23 cellular contexts compared by ENCODE assay signal in genomic region chr2:88471083-88471942, GRCh38. TPM values are rescaled to one million over a fixed set of nuclear protein-coding genes. Genes with fewer than 3 reads are reported as not detected.
DNase-seq lines count a peak whose midpoint lies in the region; ATAC-seq, FAIRE-seq and TF ChIP-seq lines count a peak whose summit lies in the region.
"Had no signal": no experiment of that assay in that cellular context is flagged by ENCODE, and none has a peak within 500 bp of the region (broad histone marks: within the 10 kb centered on the region; RNA-seq: fewer than 3 reads in every experiment).

No MANE protein-coding gene starts in this region.

- no peak overlapping the region for H3K9ac ChIP-seq in H9 (ENCODE audit: extremely low read depth, insufficient read length, low read length)
- peak overlapping the region; percentile 50 for H3K9ac ChIP-seq in NT2/D1 (ENCODE audit: insufficient read length, low read depth)
- H3K9ac ChIP-seq: BLaER1 treated with 17β-estradiol and CSF1 and Interleukin-3, amounts not matched to agents 10 nM and 100 nM; KMS-11; SK-N-SH had no signal

- no peak overlapping the region for H4K8ac ChIP-seq in H9 (replicated peaks; ENCODE audit: insufficient read length, low read depth, low read length)

- POLR2A ChIA-PET in OCI-LY7 (lab: Charles Lee) = no interaction called here

- H3K23ac ChIP-seq in H9 (ENCODE audit: insufficient read length, low read depth, low read length) = no peak overlapping the region

- intact Hi-C loops in OCI-LY7 (cut with micrococcal nuclease; ENCODE audit: unreplicated experiment) = no loop called here

- no peaks in the 10 kb centered on the region for H3K79me2 ChIP-seq in H9 (ENCODE audit: insufficient read depth, low read length)
- no peaks in the 10 kb centered on the region for H3K79me2 ChIP-seq in OCI-LY7 (ENCODE audit: insufficient read depth, low read depth, low read length)

- H4K20me1 ChIP-seq in H9 (ENCODE audit: control insufficient read depth, insufficient read depth, insufficient read length) = no peaks in the 10 kb centered on the region
- H4K20me1 ChIP-seq in OCI-LY7 (ENCODE audit: insufficient read depth, low read length) = no peaks in the 10 kb centered on the region
- H4K20me1 ChIP-seq: BLaER1 treated with 17β-estradiol and CSF1 and Interleukin-3, amounts not matched to agents 10 nM and 100 nM had no signal

- no peak overlapping the region for H3K14ac ChIP-seq in H9 (ENCODE audit: insufficient read depth, low read length)

- BruUV-seq in OCI-LY7 (replicated peaks; lab: Mats Ljungman, UMichigan) = no TSS peak

- CTCF ChIA-PET in OCI-LY7 (lab: Charles Lee; ENCODE audit: unreplicated experiment) = no interaction called here

- H3K27ac ChIP-seq in H9 (ENCODE audit: insufficient read length, low read depth, low read length) (peak overlapping the region; percentile 27), small intestine (ENCODE audit: low read depth in 1 of 2, low read length in 1 of 2) (no peak overlapping the region), OCI-LY7 (ENCODE audit: low read depth, low read length, poor library complexity, severe bottlenecking) (no peak overlapping the region)
- H3K27ac ChIP-seq: A549; BLaER1 treated with 17β-estradiol and CSF1 and Interleukin-3, amounts not matched to agents 10 nM and 100 nM; KMS-11; Peyer's patch had no signal

- no peak overlapping the region for H3K4me3 ChIP-seq in NT2/D1 (ENCODE audit: insufficient read length, low read depth)
- H3K4me3 ChIP-seq in small intestine (ENCODE audit: low read depth in 1 of 2, low read length in 2 of 2) = no peak overlapping the region
- H3K4me3 ChIP-seq in OCI-LY7 (ENCODE audit: low read depth, low read length, poor library complexity, severe bottlenecking) = no peak overlapping the region
- H3K4me3 ChIP-seq: A549; BLaER1 treated with 17β-estradiol and CSF1 and Interleukin-3, amounts not matched to agents 10 nM and 100 nM; MG63; Peyer's patch had no signal

- FAIRE-seq in small intestine (lab: Jason Lieb, UNC) = no peak
- FAIRE-seq: A549, GM19239 had no signal

- no peak for ATAC-seq in left lobe of liver
- ATAC-seq: A549, HCT116, T-cell had no signal

- H3K9me3 Mint-ChIP-seq in H9 = no peaks in the 10 kb centered on the region

- peak overlapping the region; percentile 37 to 64 for H3K4me3 Mint-ChIP-seq in H9
- H3K4me3 Mint-ChIP-seq: T-cell had no signal

- H3K27me3 ChIP-seq in H9 (ENCODE audit: insufficient read depth, low read length) (no peaks in the 10 kb centered on the region), NT2/D1 (ENCODE audit: insufficient read depth, insufficient read length) (no peaks in the 10 kb centered on the region), small intestine (ENCODE audit: control insufficient read depth in 2 of 2, insufficient read depth in 2 of 2, low read length in 2 of 2) (peaks cover 0 to 6% of the 10 kb centered on the region in 2 donors)
- H3K27me3 ChIP-seq: BLaER1 treated with 17β-estradiol and CSF1 and Interleukin-3, amounts not matched to agents 10 nM and 100 nM; MG63; Peyer's patch had no signal

- H3K4me1 Mint-ChIP-seq in H9 = peaks cover 38 to 44% of the 10 kb centered on the region in 2 experiments
- H3K4me1 Mint-ChIP-seq: T-cell had no signal

- H2BK20ac ChIP-seq in H9 (ENCODE audit: low read depth, low read length, poor library complexity, severe bottlenecking) = no peak overlapping the region

- H3K9me2 ChIP-seq in OCI-LY7 (ENCODE audit: insufficient read depth, low read length) = no peaks in the 10 kb centered on the region
- H3K9me2 ChIP-seq: SK-N-SH had no signal

- H2BK15ac ChIP-seq in H9 (ENCODE audit: low read depth, low read length) = no peak overlapping the region

- H3K4me1 ChIP-seq in H9 (ENCODE audit: insufficient read depth, low read length) = peaks cover 10% of the 10 kb centered on the region
- H3K4me1 ChIP-seq in NT2/D1 (ENCODE audit: insufficient read depth, insufficient read length) = peaks cover 2% of the 10 kb centered on the region
- H3K4me1 ChIP-seq in small intestine (ENCODE audit: control insufficient read depth in 2 of 2, insufficient read depth in 1 of 2, low read depth in 1 of 2, low read length in 1 of 2) = no peaks in the 10 kb centered on the region
- H3K4me1 ChIP-seq in OCI-LY7 (ENCODE audit: insufficient read depth, low read length, poor library complexity, severe bottlenecking) = no peaks in the 10 kb centered on the region
- H3K4me1 ChIP-seq: A549; BLaER1 treated with 17β-estradiol and CSF1 and Interleukin-3, amounts not matched to agents 10 nM and 100 nM; Peyer's patch had no signal

- H2BK120ac ChIP-seq in H9 (ENCODE audit: low read depth, low read length, poor library complexity, severe bottlenecking) = no peak overlapping the region

- no peaks in the 10 kb centered on the region for H3K23me2 ChIP-seq in H9 (ENCODE audit: insufficient read length, low read depth, low read length, poor library complexity, severe bottlenecking)

- H3K36me3 ChIP-seq in NT2/D1 (ENCODE audit: insufficient read depth, insufficient read length, low read length) (no peaks in the 10 kb centered on the region), small intestine (ENCODE audit: control insufficient read depth in 2 of 2, insufficient read depth in 2 of 2, low read length in 2 of 2) (no peaks in the 10 kb centered on the region), OCI-LY7 (ENCODE audit: insufficient read depth, low read length) (no peaks in the 10 kb centered on the region)
- H3K36me3 ChIP-seq: BLaER1 treated with 17β-estradiol and CSF1 and Interleukin-3, amounts not matched to agents 10 nM and 100 nM; MG63; Peyer's patch had no signal

- H3K9me3 ChIP-seq in H9 (ENCODE audit: control insufficient read depth, low read depth, low read length) = no peaks in the 10 kb centered on the region
- no peaks in the 10 kb centered on the region for H3K9me3 ChIP-seq in NT2/D1 (ENCODE audit: insufficient read depth, low read length)
- no peaks in the 10 kb centered on the region for H3K9me3 ChIP-seq in small intestine (ENCODE audit: control insufficient read depth, low read depth)
- no peaks in the 10 kb centered on the region for H3K9me3 ChIP-seq in OCI-LY7 (ENCODE audit: low read length)
- H3K9me3 ChIP-seq: A549; BLaER1 treated with 17β-estradiol and CSF1 and Interleukin-3, amounts not matched to agents 10 nM and 100 nM; MG63; Peyer's patch; SK-N-SH had no signal

- no peak overlapping the region for H2AK5ac ChIP-seq in H9 (ENCODE audit: insufficient read length, low read length)

- no peak overlapping the region for H4K91ac ChIP-seq in H9 (ENCODE audit: insufficient read length, low read depth, low read length)

- H3K4ac ChIP-seq in H9 (ENCODE audit: low read depth, low read length) = no peak overlapping the region

- H3K36me3 Mint-ChIP-seq in H9 (ENCODE audit: insufficient read depth in 1 of 3, low read depth in 3 of 3) = no peaks in the 10 kb centered on the region
- H3K36me3 Mint-ChIP-seq: T-cell had no signal

- H2BK5ac ChIP-seq in H9 (ENCODE audit: insufficient read length, low read length) = no peak overlapping the region

- H3K27me3 Mint-ChIP-seq in H9 (ENCODE audit: low read depth) = no peaks in the 10 kb centered on the region

- H3T11ph ChIP-seq in H9 (ENCODE audit: low read length) = no peak overlapping the region

- no CpG with 5 or more reads among the region's 11 CpGs for WGBS in H9 (ENCODE audit: extremely low coverage, insufficient read length, low lambda C conversion rate)
- WGBS in small intestine, 3 donors = 46 to 54% (median 53%) methylated on average over 11 of the region's 11 CpGs

- no peak overlapping the region for H3K18ac ChIP-seq in H9 (ENCODE audit: insufficient read length, low read depth, low read length)

- TF ChIP-seq CTCF in H9 (conservative IDR thresholded peaks at IDR 0.05) (no peak), OCI-LY7 (conservative IDR thresholded peaks at IDR 0.05; ENCODE audit: low read length) (no peak)

- DNase-seq in DMS53 (lab: John Stamatoyannopoulos, UW) (peak; percentile 86), H9 (peak; percentile 45), NT2/D1 (ENCODE audit: low read depth, low spot score) (no peak), left lobe of liver (ENCODE audit: low spot score) (peak; percentile 10), NCI-H82 (lab: John Stamatoyannopoulos, UW) (no peak), NCI-H1048 (lab: John Stamatoyannopoulos, UW) (no peak), small intestine (no peak), OCI-LY7 (ENCODE audit: low spot score) (no peak)
- DNase-seq: EL, MG63, NCI-H1092 treated with DMSO at 0.1 percent for 48 hours, NCI-H2081 treated with DMSO at 0.1 percent for 48 hours, NCI-H2227 treated with DMSO at 0.1 percent for 48 hours, NCI-H526 treated with DMSO at 0.1 percent for 48 hours, Peyer's patch, Right ventricle myocardium superior, SK-N-SH, T-cell had no signal

- peak overlapping the region; percentile 55 to 96 (median 66); a peak in 6 of 7 replicates for H3K27ac Mint-ChIP-seq in H9
- H3K27ac Mint-ChIP-seq: T-cell had no signal

- H3K56ac ChIP-seq in H9 (ENCODE audit: insufficient read length, low read depth, low read length) = no peak overlapping the region

- no peak overlapping the region for H2BK12ac ChIP-seq in H9 (ENCODE audit: insufficient read length, low read depth, low read length)

- no peak overlapping the region for H4K5ac ChIP-seq in H9 (ENCODE audit: insufficient read length, low read depth, low read length)

- H3K4me2 ChIP-seq in H9 (ENCODE audit: insufficient read depth, insufficient read length, low read length) (peak overlapping the region; percentile 49), OCI-LY7 (ENCODE audit: low read length) (no peak overlapping the region)
- H3K4me2 ChIP-seq: A549; BLaER1 treated with 17β-estradiol and CSF1 and Interleukin-3, amounts not matched to agents 10 nM and 100 nM; KMS-11; SK-N-SH had no signal

- no peak overlapping the region for H2AFZ ChIP-seq in H9 (ENCODE audit: low read length)
- no peak overlapping the region for H2AFZ ChIP-seq in OCI-LY7 (ENCODE audit: low read length)

- no peaks in the 10 kb centered on the region for H3K79me1 ChIP-seq in H9 (ENCODE audit: insufficient read depth, low read depth, low read length, poor library complexity, severe bottlenecking)

RNA-seq across cellular contexts. Expression of gene FOXI3, which starts 18.8 kb away (rescaled TPM):
- total RNA-seq in H9 (2021) (18.3 and 19.2 TPM in 2 replicates), left lobe of liver (not detected), OCI-LY7 (2022) (not detected in 2 replicates)
- polyA plus RNA-seq in small intestine = not detected
- total RNA-seq in OCI-LY7 (2014; rRNA removed; shearing (Covaris generic)) = not detected in 2 replicates
- total RNA-seq: Peyer's patch, Right ventricle myocardium superior, T-cell had no signal
- polyA plus RNA-seq: A549, SK-N-SH had no signal

Comparison
In these comparisons a context has a peak if more than half of its experiments do, and no peak if none do; other contexts are left out.
1. DNase-seq: peak in DMS53 (single experiment), H9 (single experiment) and left lobe of liver (single experiment); none in NT2/D1 (single experiment), NCI-H82 (single experiment), NCI-H1048 (single experiment), small intestine (single experiment) and OCI-LY7 (single experiment).
2. RNA of gene FOXI3, which starts 18.8 kb away (total RNA-seq): 18.3 to 19.2 TPM in H9; not detected in left lobe of liver (single experiment) and not detected in OCI-LY7; every median in the first group is over 10 times any median in the second.